Comparison of ENCODE assay signal across 8 cellular contexts in genomic region chr2:124027182-124027581, GRCh38. TPM values are rescaled to one million over a fixed set of nuclear protein-coding genes. Genes with fewer than 3 reads are reported as not detected.
DNase-seq lines count a peak whose midpoint lies in the region; ATAC-seq and TF ChIP-seq lines count a peak whose summit lies in the region.

No MANE protein-coding gene starts in this region.

- H2BK20ac ChIP-seq in H9 (ENCODE audit: low read depth, low read length, poor library complexity, severe bottlenecking), result no peak overlapping the region

- H3K27ac Mint-ChIP-seq in H9, result no peak overlapping the region
- H3K27ac Mint-ChIP-seq in endothelial cell (ENCODE audit: unreplicated experiment), result no peak overlapping the region
- no peak overlapping the region for H3K27ac Mint-ChIP-seq in neural crest cell (ENCODE audit: unreplicated experiment)

- H3K14ac ChIP-seq in H9 (ENCODE audit: insufficient read depth, low read length), result no peak overlapping the region

- no peaks in the 10 kb centered on the region for H3K79me1 ChIP-seq in H9 (ENCODE audit: insufficient read depth, low read depth, low read length, poor library complexity, severe bottlenecking)

- H4K20me1 ChIP-seq in H9 (ENCODE audit: control insufficient read depth, insufficient read depth, insufficient read length) (no peaks in the 10 kb centered on the region), MM.1S (ENCODE audit: insufficient read depth, low read length) (no peaks in the 10 kb centered on the region), PC-3 (ENCODE audit: low read length) (no peaks in the 10 kb centered on the region)

- H3K4me3 ChIP-seq in MM.1S (ENCODE audit: low read length) (no peak overlapping the region), PC-3 (ENCODE audit: low read length) (no peak overlapping the region), uterus (no peak overlapping the region)
- no peak overlapping the region for H3K4me3 ChIP-seq in effector memory CD4-positive, alpha-beta T cell (ENCODE audit: insufficient read depth, low read depth, low read length, poor library complexity, severe bottlenecking)

- H2BK12ac ChIP-seq in H9 (ENCODE audit: insufficient read length, low read depth, low read length), result no peak overlapping the region

- H3F3A ChIP-seq in MM.1S (ENCODE audit: insufficient read depth, low read length), result no peaks in the 10 kb centered on the region
- no peaks in the 10 kb centered on the region for H3F3A ChIP-seq in PC-3 (ENCODE audit: low read length, unreplicated experiment)

- no peak overlapping the region for H3K18ac ChIP-seq in H9 (ENCODE audit: insufficient read length, low read depth, low read length)

- no peaks in the 10 kb centered on the region for H3K9me3 ChIP-seq in H9 (ENCODE audit: control insufficient read depth, low read depth, low read length)
- H3K9me3 ChIP-seq in MM.1S (replicated peaks; ENCODE audit: insufficient read depth, low read length), result no peaks in the 10 kb centered on the region
- H3K9me3 ChIP-seq in PC-3 (ENCODE audit: low read length), result no peaks in the 10 kb centered on the region
- no peaks in the 10 kb centered on the region for H3K9me3 ChIP-seq in effector memory CD4-positive, alpha-beta T cell (ENCODE audit: control insufficient read depth, low read length)
- no peaks in the 10 kb centered on the region for H3K9me3 ChIP-seq in uterus

- no peak overlapping the region for H2BK5ac ChIP-seq in H9 (ENCODE audit: insufficient read length, low read length)

- H3K4ac ChIP-seq in H9 (ENCODE audit: low read depth, low read length), result no peak overlapping the region

- H3K9me3 Mint-ChIP-seq in H9 (no peaks in the 10 kb centered on the region), endothelial cell (ENCODE audit: unreplicated experiment) (no peaks in the 10 kb centered on the region), neural crest cell (no peaks in the 10 kb centered on the region)

- no peak overlapping the region for H2BK15ac ChIP-seq in H9 (ENCODE audit: low read depth, low read length)

- H3K56ac ChIP-seq in H9 (ENCODE audit: insufficient read length, low read depth, low read length), result no peak overlapping the region

- DNase-seq in GM10266 (ENCODE audit: extremely low spot score), result peak; percentile 66
- DNase-seq in H9, result peak; percentile 47
- peak; percentile 83 for DNase-seq in MM.1S
- DNase-seq in PC-3, result peak; percentile 75
- peak; percentile 50 for DNase-seq in endothelial cell (ENCODE audit: low spot score)
- DNase-seq in neural crest cell (ENCODE audit: low read depth, low spot score), result peak; percentile 29
- no peak for DNase-seq in effector memory CD4-positive, alpha-beta T cell
- DNase-seq in uterus, result no peak

- H3K9me2 ChIP-seq in MM.1S (replicated peaks; ENCODE audit: insufficient read depth, low read length), result no peaks in the 10 kb centered on the region
- no peaks in the 10 kb centered on the region for H3K9me2 ChIP-seq in PC-3 (replicated peaks; ENCODE audit: low read length)

- ATAC-seq in PC-3, result peak; percentile 92

- no peak overlapping the region for H4K8ac ChIP-seq in H9 (replicated peaks; ENCODE audit: insufficient read length, low read depth, low read length)

- CTCF ChIA-PET in PC-3 (lab: Charles Lee), result interaction anchor here (0.5 to 1.0 kb wide), 3 partner anchors 95 to 1047 kb away, joined by 3 to 9 read pairs (median 6); no protein-coding TSS in a partner anchor

- peaks cover 14% of the 10 kb centered on the region for H3K23me2 ChIP-seq in H9 (ENCODE audit: insufficient read length, low read depth, low read length, poor library complexity, severe bottlenecking)

- H3K36me3 Mint-ChIP-seq in H9 (ENCODE audit: insufficient read depth in 1 of 3, low read depth in 3 of 3) (no peaks in the 10 kb centered on the region), endothelial cell (ENCODE audit: low read depth, unreplicated experiment) (no peaks in the 10 kb centered on the region), neural crest cell (ENCODE audit: low read depth) (no peaks in the 10 kb centered on the region)

- H2BK120ac ChIP-seq in H9 (ENCODE audit: low read depth, low read length, poor library complexity, severe bottlenecking), result no peak overlapping the region

- no peaks in the 10 kb centered on the region for H3K79me2 ChIP-seq in H9 (ENCODE audit: insufficient read depth, low read length)
- H3K79me2 ChIP-seq in MM.1S (ENCODE audit: low read length), result no peaks in the 10 kb centered on the region
- no peaks in the 10 kb centered on the region for H3K79me2 ChIP-seq in PC-3 (ENCODE audit: low read length)

- TF ChIP-seq POLR2A in uterus (IDR thresholded peaks at IDR 0.05), result no peak

- no peaks in the 10 kb centered on the region for H3K36me3 ChIP-seq in MM.1S (replicated peaks; ENCODE audit: insufficient read depth, low read length)
- H3K36me3 ChIP-seq in PC-3 (ENCODE audit: low read depth, low read length), result no peaks in the 10 kb centered on the region
- H3K36me3 ChIP-seq in effector memory CD4-positive, alpha-beta T cell (ENCODE audit: control insufficient read depth, insufficient read depth, low read length), result no peaks in the 10 kb centered on the region
- H3K36me3 ChIP-seq in uterus, result no peaks in the 10 kb centered on the region

- intact Hi-C loops in PC-3 (cut with micrococcal nuclease), result loop anchor here (1.0 kb wide), 1 partner anchor 783 kb away; no protein-coding TSS in a partner anchor
- intact Hi-C loops in uterus (cut with DNase I; ENCODE audit: low total_unique reads), result no loop called here

- H3K27me3 ChIP-seq in H9 (ENCODE audit: insufficient read depth, low read length), result peaks cover 13% of the 10 kb centered on the region; the same call in 1 of the 2 replicates
- H3K27me3 ChIP-seq in MM.1S (replicated peaks; ENCODE audit: insufficient read depth, low read length), result no peaks in the 10 kb centered on the region
- peaks cover 6% of the 10 kb centered on the region for H3K27me3 ChIP-seq in PC-3 (ENCODE audit: low read length)
- peaks cover 3% of the 10 kb centered on the region for H3K27me3 ChIP-seq in effector memory CD4-positive, alpha-beta T cell (replicated peaks; ENCODE audit: control insufficient read depth, insufficient read depth, low read length, poor library complexity, severe bottlenecking)
- H3K27me3 ChIP-seq in uterus, result peaks cover 0 to 29% of the 10 kb centered on the region in 2 donors

- TF ChIP-seq CTCF in GM10266 (IDR thresholded peaks at IDR 0.05; ENCODE audit: control insufficient read depth, insufficient read depth, low read depth, missing control alignments), result peak; percentile 63
- peak; percentile 89 for TF ChIP-seq CTCF in H9 (conservative IDR thresholded peaks at IDR 0.05)
- TF ChIP-seq CTCF in MM.1S (IDR thresholded peaks at IDR 0.05; ENCODE audit: low read length), result peak; percentile 66
- TF ChIP-seq CTCF in PC-3 (conservative IDR thresholded peaks at IDR 0.05; ENCODE audit: low read depth, low read length), result peak; percentile 89
- peak; percentile 46 for TF ChIP-seq CTCF in endothelial cell (IDR thresholded peaks at IDR 0.05; ENCODE audit: unreplicated experiment)
- TF ChIP-seq CTCF in neural crest cell (conservative IDR thresholded peaks at IDR 0.05), result peak; percentile 84
- TF ChIP-seq CTCF in uterus (IDR thresholded peaks at IDR 0.05), result peak in 1 of 4 experiments; percentile 25

- H3K4me3 Mint-ChIP-seq in H9 (no peak overlapping the region), endothelial cell (ENCODE audit: unreplicated experiment) (no peak overlapping the region), neural crest cell (peak overlapping the region; percentile 66)

- H3K4me1 ChIP-seq in H9 (ENCODE audit: insufficient read depth, low read length), result no peaks in the 10 kb centered on the region
- no peaks in the 10 kb centered on the region for H3K4me1 ChIP-seq in MM.1S (ENCODE audit: low read length)
- H3K4me1 ChIP-seq in PC-3 (ENCODE audit: insufficient read depth, low read length), result no peaks in the 10 kb centered on the region
- H3K4me1 ChIP-seq in effector memory CD4-positive, alpha-beta T cell (ENCODE audit: control insufficient read depth, insufficient read depth, low read length, poor library complexity, severe bottlenecking), result no peaks in the 10 kb centered on the region
- H3K4me1 ChIP-seq in uterus, result no peaks in the 10 kb centered on the region

- H4K91ac ChIP-seq in H9 (ENCODE audit: insufficient read length, low read depth, low read length), result no peak overlapping the region

- H3K27me3 Mint-ChIP-seq in H9 (ENCODE audit: low read depth) (peaks cover 49% of the 10 kb centered on the region), endothelial cell (ENCODE audit: unreplicated experiment) (no peaks in the 10 kb centered on the region), neural crest cell (ENCODE audit: low read depth) (peaks cover 58% of the 10 kb centered on the region)

- H3K23ac ChIP-seq in H9 (ENCODE audit: insufficient read length, low read depth, low read length), result no peak overlapping the region

- BruUV-seq in PC-3 (replicated peaks; lab: Mats Ljungman, UMichigan), result no TSS peak

- no CpG with 5 or more reads among the region's 4 CpGs for WGBS in H9 (ENCODE audit: extremely low coverage, insufficient read length, low lambda C conversion rate)

- no peak overlapping the region for H2AFZ ChIP-seq in H9 (ENCODE audit: low read length)
- H2AFZ ChIP-seq in MM.1S (ENCODE audit: low read length), result no peak overlapping the region
- no peak overlapping the region for H2AFZ ChIP-seq in PC-3 (ENCODE audit: low read length)

- H3K9ac ChIP-seq in H9 (ENCODE audit: extremely low read depth, insufficient read length, low read length), result no peak overlapping the region
- no peak overlapping the region for H3K9ac ChIP-seq in MM.1S (ENCODE audit: low read length)
- H3K9ac ChIP-seq in PC-3 (ENCODE audit: low read length), result no peak overlapping the region

- H3T11ph ChIP-seq in H9 (ENCODE audit: low read length), result no peak overlapping the region

- POLR2A ChIA-PET in PC-3 (lab: Charles Lee; ENCODE audit: unreplicated experiment), result no interaction called here

- no peak overlapping the region for H3K27ac ChIP-seq in H9 (ENCODE audit: insufficient read length, low read depth, low read length)
- H3K27ac ChIP-seq in MM.1S (ENCODE audit: low read length), result no peak overlapping the region
- no peak overlapping the region for H3K27ac ChIP-seq in PC-3 (ENCODE audit: low read length)
- no peak overlapping the region for H3K27ac ChIP-seq in effector memory CD4-positive, alpha-beta T cell (ENCODE audit: insufficient read depth, low read length, poor library complexity, severe bottlenecking)
- H3K27ac ChIP-seq in uterus, result no peak overlapping the region

- H4K5ac ChIP-seq in H9 (ENCODE audit: insufficient read length, low read depth, low read length), result no peak overlapping the region

- H3K4me2 ChIP-seq in H9 (ENCODE audit: insufficient read depth, insufficient read length, low read length), result no peak overlapping the region
- H3K4me2 ChIP-seq in MM.1S (ENCODE audit: low read depth, low read length), result no peak overlapping the region
- H3K4me2 ChIP-seq in PC-3 (ENCODE audit: low read length), result no peak overlapping the region

- H2AK5ac ChIP-seq in H9 (ENCODE audit: insufficient read length, low read length), result no peak overlapping the region

- H3K4me1 Mint-ChIP-seq in H9 (peaks cover 19 to 20% of the 10 kb centered on the region in 2 experiments), endothelial cell (ENCODE audit: unreplicated experiment) (peaks cover 22% of the 10 kb centered on the region), neural crest cell (peaks cover 19% of the 10 kb centered on the region)

RNA-seq across cellular contexts. Expression of gene CNTNAP5, which starts 2.1 kb away (rescaled TPM):
- total RNA-seq in H9 (2021) (0.39 and 0.48 TPM in 2 replicates), PC-3 (2014; rRNA removed) (not detected in 2 replicates), endothelial cell (ENCODE audit: unreplicated experiment) (5.0 TPM), neural crest cell (0.56 and 1.1 TPM in 2 replicates), uterus (1 to 10 TPM in 1 of 4 donors, not detected in 3; 1.4 TPM)

Comparison
In these comparisons a context has a peak if more than half of its experiments do, and no peak if none do; other contexts are left out.
1. DNase-seq: peak in GM10266 (single experiment), H9 (single experiment), MM.1S (single experiment), PC-3 (single experiment), endothelial cell (single experiment) and neural crest cell (single experiment); none in effector memory CD4-positive, alpha-beta T cell (0 of 3) and uterus (0 of 2).